In the genomic region with DNA sequence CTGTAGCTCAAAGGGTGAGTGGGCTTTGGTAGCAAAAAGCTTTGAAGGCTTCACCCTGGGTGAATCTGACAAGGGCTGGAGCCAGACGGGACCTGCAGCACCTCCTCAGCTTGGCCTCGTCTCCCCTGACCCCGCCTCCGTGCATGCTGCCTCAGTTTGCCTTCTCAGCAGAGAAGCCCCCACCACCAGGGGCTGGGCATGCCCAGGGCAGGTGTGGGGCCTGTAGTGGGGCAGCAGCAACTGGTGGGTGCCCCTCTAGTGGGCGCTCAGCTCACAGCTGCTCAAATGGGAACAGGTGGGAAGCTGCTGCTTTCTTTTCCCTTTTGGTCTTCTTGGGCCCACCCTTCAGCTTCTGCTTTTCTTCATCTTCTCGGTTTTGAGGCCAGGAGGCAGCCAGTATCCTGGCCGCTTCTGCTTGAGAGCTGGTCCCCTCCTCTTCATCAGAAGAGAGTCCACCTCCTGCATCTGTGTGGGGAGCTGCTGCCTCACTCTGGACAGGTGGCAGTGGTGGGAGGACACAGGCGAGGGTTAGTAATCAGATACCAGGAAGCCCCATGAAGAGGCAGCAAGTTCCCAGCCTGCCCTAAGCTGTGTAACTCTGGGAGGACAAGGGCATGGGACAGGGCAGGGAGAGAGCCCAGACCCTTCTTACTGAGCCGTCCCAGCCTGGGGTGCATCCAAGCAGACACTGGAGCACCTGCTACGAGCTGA, we compare ENCODE assay signal across 10 cellular contexts. TPM values are rescaled to one million over a fixed set of nuclear protein-coding genes. Genes with fewer than 3 reads are reported as not detected.
DNase-seq lines count a peak whose midpoint lies in the region; ATAC-seq, FAIRE-seq and TF ChIP-seq lines count a peak whose summit lies in the region.
"Had no signal": no experiment of that assay in that cellular context is flagged by ENCODE, and none has a peak within 500 bp of the region (broad histone marks: within the 10 kb centered on the region; RNA-seq: fewer than 3 reads in every experiment).

No MANE protein-coding gene starts in this region.

- intact Hi-C loops in kidney (cut with DNase I): no loop called here

- H3K36me3 Mint-ChIP-seq in T-helper 2 cell treated with Interferon-gamma antibody and Interleukin-4, amounts not matched to agents 5 μg/mL and 100 μg/mL, for 36 hours (ENCODE audit: low read depth): peaks cover 38% of the 10 kb centered on the region
- H3K36me3 Mint-ChIP-seq in activated T-helper 17 cell treated with anti-CD3 and anti-CD28 coated beads, Interleukin-2, amount 50 U/mL, for 72 hours (ENCODE audit: low read depth): peaks cover 62% of the 10 kb centered on the region

- peaks cover 32% of the 10 kb centered on the region for H3K4me1 Mint-ChIP-seq in T-helper 2 cell treated with Interferon-gamma antibody and Interleukin-4, amounts not matched to agents 5 μg/mL and 100 μg/mL, for 36 hours (ENCODE audit: low read depth)
- H3K4me1 Mint-ChIP-seq in activated T-helper 17 cell treated with anti-CD3 and anti-CD28 coated beads, Interleukin-2, amount 50 U/mL, for 72 hours: peaks cover 40% of the 10 kb centered on the region

- no peak overlapping the region for H3K27ac ChIP-seq in kidney (ENCODE audit: low read depth in 2 of 2, low read length in 2 of 2)
- H3K27ac ChIP-seq in subcutaneous abdominal adipose tissue (ENCODE audit: low read depth, low read length): peak overlapping the region; percentile 98

- H3K4me1 ChIP-seq in kidney (ENCODE audit: control insufficient read depth in 1 of 2, insufficient read depth in 1 of 2, low read depth in 1 of 2, low read length in 2 of 2) (peaks cover 18 to 20% of the 10 kb centered on the region in 2 donors), subcutaneous abdominal adipose tissue (ENCODE audit: control insufficient read depth in 5 of 5, insufficient read depth in 5 of 5, low read length in 5 of 5) (peaks cover 16 to 61% (median 50%) of the 10 kb centered on the region in 5 donors)

- H3K27me3 ChIP-seq in subcutaneous abdominal adipose tissue (ENCODE audit: control insufficient read depth in 5 of 5, insufficient read depth in 4 of 5, low read length in 5 of 5): no peaks in the 10 kb centered on the region

- no peak overlapping the region for H3K4me3 ChIP-seq in kidney (ENCODE audit: low read length in 2 of 2)
- peak overlapping the region in 4 of 5 donors; percentile 19 to 52 (median 52) for H3K4me3 ChIP-seq in subcutaneous abdominal adipose tissue (ENCODE audit: low read depth in 1 of 5, low read length in 5 of 5)
- H3K4me3 ChIP-seq: mucosa of descending colon had no signal

- no peak overlapping the region for H3K9ac ChIP-seq in kidney (ENCODE audit: low read length in 2 of 2)
- peak overlapping the region in 3 of 5 donors; percentile 30 to 85 (median 45) for H3K9ac ChIP-seq in subcutaneous abdominal adipose tissue (ENCODE audit: low read length in 5 of 5)

- H3K36me3 ChIP-seq in kidney (ENCODE audit: control insufficient read depth in 1 of 2, insufficient read depth in 2 of 2, low read length in 2 of 2) (peaks cover 23 to 45% of the 10 kb centered on the region in 2 donors), subcutaneous abdominal adipose tissue (ENCODE audit: control insufficient read depth in 5 of 5, insufficient read depth in 5 of 5, low read length in 5 of 5) (peaks cover 0 to 71% (median 48%) of the 10 kb centered on the region in 5 donors)

- no peak for TF ChIP-seq CTCF in kidney (IDR thresholded peaks at IDR 0.05; ENCODE audit: borderline replicate concordance, extremely low read depth, insufficient read depth)

- DNase-seq in T-helper 2 cell treated with Interferon-gamma antibody and Interleukin-4, amounts not matched to agents 5 μg/mL and 100 μg/mL, for 36 hours (ENCODE audit: low spot score): no peak
- DNase-seq in T-helper 2 cell (no peak), kidney (peak; percentile 79), SK-N-DZ (ENCODE audit: low spot score) (no peak)
- DNase-seq: mucosa of descending colon had no signal

- no peak for ATAC-seq in activated T-helper 17 cell treated with anti-CD3 and anti-CD28 coated beads, Interleukin-2, amount 50 U/mL, for 72 hours (replicated peaks)
- ATAC-seq in GM21723 (IDR thresholded peaks at IDR 0.05; ENCODE audit: unreplicated experiment) (no peak), GM18517 (IDR thresholded peaks at IDR 0.05; ENCODE audit: unreplicated experiment) (no peak)
- ATAC-seq: mucosa of descending colon had no signal

- H3K4me3 Mint-ChIP-seq in T-helper 2 cell treated with Interferon-gamma antibody and Interleukin-4, amounts not matched to agents 5 μg/mL and 100 μg/mL, for 36 hours: no peak overlapping the region
- H3K4me3 Mint-ChIP-seq in activated T-helper 17 cell treated with anti-CD3 and anti-CD28 coated beads, Interleukin-2, amount 50 U/mL, for 72 hours: no peak overlapping the region

- H3K27me3 Mint-ChIP-seq in T-helper 2 cell treated with Interferon-gamma antibody and Interleukin-4, amounts not matched to agents 5 μg/mL and 100 μg/mL, for 36 hours (ENCODE audit: low read depth): no peaks in the 10 kb centered on the region
- H3K27me3 Mint-ChIP-seq in activated T-helper 17 cell treated with anti-CD3 and anti-CD28 coated beads, Interleukin-2, amount 50 U/mL, for 72 hours: no peaks in the 10 kb centered on the region

- FAIRE-seq in kidney (lab: Jason Lieb, UNC): no peak
- FAIRE-seq: colon had no signal

- H3K27ac Mint-ChIP-seq in T-helper 2 cell treated with Interferon-gamma antibody and Interleukin-4, amounts not matched to agents 5 μg/mL and 100 μg/mL, for 36 hours: peak overlapping the region; percentile 96
- peak overlapping the region; percentile 96 for H3K27ac Mint-ChIP-seq in activated T-helper 17 cell treated with anti-CD3 and anti-CD28 coated beads, Interleukin-2, amount 50 U/mL, for 72 hours

- no peaks in the 10 kb centered on the region for H3K9me3 Mint-ChIP-seq in T-helper 2 cell treated with Interferon-gamma antibody and Interleukin-4, amounts not matched to agents 5 μg/mL and 100 μg/mL, for 36 hours
- H3K9me3 Mint-ChIP-seq in activated T-helper 17 cell treated with anti-CD3 and anti-CD28 coated beads, Interleukin-2, amount 50 U/mL, for 72 hours: no peaks in the 10 kb centered on the region

- no peaks in the 10 kb centered on the region for H3K9me3 ChIP-seq in kidney (ENCODE audit: control insufficient read depth in 1 of 2, low read length in 2 of 2)
- no peaks in the 10 kb centered on the region for H3K9me3 ChIP-seq in subcutaneous abdominal adipose tissue (ENCODE audit: control insufficient read depth in 5 of 5, low read length in 5 of 5)
- H3K9me3 ChIP-seq: mucosa of descending colon had no signal

RNA-seq across cellular contexts. Expression of gene TMEM43, which starts 21.0 kb away (rescaled TPM):
- 10 to 100 TPM; 42.1 to 44.5 TPM for total RNA-seq in activated T-helper 17 cell treated with anti-CD3 and anti-CD28 coated beads, Interleukin-2, amount 50 U/mL, for 72 hours
- total RNA-seq in kidney: 86.5 TPM
- 27.6 TPM for polyA plus RNA-seq in kidney (ENCODE audit: insufficient read depth, low read depth, low replicate concordance)
- 75.8 and 80.9 TPM in 2 replicates for polyA plus RNA-seq in SK-N-DZ (2014; cell fraction: cytosol; rRNA removed)
- 72.5 and 87.5 TPM in 2 replicates for polyA plus RNA-seq in SK-N-DZ (2014; cell fraction: nucleus; rRNA removed)

RNA-seq across cellular contexts. Expression of gene CHCHD4, which starts 21.2 kb away (rescaled TPM):
- 10 to 100 TPM; 11.6 to 27.6 TPM for total RNA-seq in activated T-helper 17 cell treated with anti-CD3 and anti-CD28 coated beads, Interleukin-2, amount 50 U/mL, for 72 hours
- total RNA-seq in kidney: 12.8 TPM
- 33.6 TPM for polyA plus RNA-seq in kidney (ENCODE audit: insufficient read depth, low read depth, low replicate concordance)
- polyA plus RNA-seq in SK-N-DZ (2014; cell fraction: cytosol; rRNA removed): 36.0 and 42.6 TPM in 2 replicates
- polyA plus RNA-seq in SK-N-DZ (2014; cell fraction: nucleus; rRNA removed): 19.9 and 26.3 TPM in 2 replicates

RNA-seq across cellular contexts. Expression of gene XPC, which starts 32.6 kb away (rescaled TPM):
- 10 to 100 TPM; 31.9 to 39.7 TPM for total RNA-seq in activated T-helper 17 cell treated with anti-CD3 and anti-CD28 coated beads, Interleukin-2, amount 50 U/mL, for 72 hours
- 44.4 TPM for total RNA-seq in kidney
- 15.9 TPM for polyA plus RNA-seq in kidney (ENCODE audit: insufficient read depth, low read depth, low replicate concordance)
- 32.3 and 35.1 TPM in 2 replicates for polyA plus RNA-seq in SK-N-DZ (2014; cell fraction: cytosol; rRNA removed)
- polyA plus RNA-seq in SK-N-DZ (2014; cell fraction: nucleus; rRNA removed): 50.3 and 63.1 TPM in 2 replicates

RNA-seq across cellular contexts. Expression of gene LSM3, which starts 32.8 kb away (rescaled TPM):
- total RNA-seq in activated T-helper 17 cell treated with anti-CD3 and anti-CD28 coated beads, Interleukin-2, amount 50 U/mL, for 72 hours: 10 to 100 TPM; 15.6 to 20.6 TPM
- total RNA-seq in kidney: 11.9 TPM
- polyA plus RNA-seq in kidney (ENCODE audit: insufficient read depth, low read depth, low replicate concordance): 30.2 TPM
- 42.8 and 54.0 TPM in 2 replicates for polyA plus RNA-seq in SK-N-DZ (2014; cell fraction: cytosol; rRNA removed)
- polyA plus RNA-seq in SK-N-DZ (2014; cell fraction: nucleus; rRNA removed): 31.0 and 39.0 TPM in 2 replicates

Comparison
In these comparisons a context has a peak if more than half of its experiments do, and no peak if none do; other contexts are left out.
1. H3K4me3 ChIP-seq: peak in subcutaneous abdominal adipose tissue (4 of 5); none in kidney (0 of 2).
2. H3K9ac ChIP-seq: peak in subcutaneous abdominal adipose tissue (3 of 5); none in kidney (0 of 2).